ENCODE assay signal across 1 cellular context in the genomic region with DNA sequence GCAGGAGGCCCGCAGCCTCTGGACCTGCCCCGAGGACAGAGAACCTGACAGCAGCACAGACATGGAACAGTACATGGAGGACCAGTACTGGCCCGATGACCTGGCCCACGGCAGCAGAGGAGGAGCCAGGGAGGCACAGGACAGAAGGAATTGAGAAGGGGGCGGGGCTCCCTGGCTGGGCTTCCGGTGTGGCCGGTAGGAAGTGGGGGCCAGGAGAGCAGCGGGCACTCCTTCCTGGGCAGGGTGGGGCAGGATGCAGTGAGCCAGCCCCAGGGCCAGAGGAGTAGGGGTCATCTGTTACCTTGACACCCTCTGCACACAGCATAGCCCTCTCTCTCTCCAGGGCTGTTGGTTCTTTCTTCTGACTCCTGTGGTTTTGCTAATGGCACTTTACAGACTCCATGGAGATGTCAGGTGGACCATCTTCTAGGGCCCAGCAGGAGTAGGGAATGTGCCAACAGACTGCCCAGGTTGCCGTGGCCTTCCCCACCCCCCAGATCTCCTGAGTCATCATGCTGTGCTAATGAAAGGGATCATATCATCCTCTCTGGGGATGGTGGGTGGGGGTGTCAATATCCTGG.
A peak's percentile ranks its signal among the peaks of the same experiment; 100 is the strongest.
TF ChIP-seq lines count a peak whose summit lies in the region.

No MANE protein-coding gene starts in this region.

TF ChIP-seq in K562, 482 proteins besides CTCF, POLR2A, EP300 and RAD21:
- TF ChIP-seq POLR3A (IDR thresholded peaks at IDR 0.05; ENCODE audit: borderline replicate concordance, extremely low read depth, insufficient read depth, insufficient read length) (no peak), ZNF324 (CRISPR knock-in tag; IDR thresholded peaks at IDR 0.05) (no peak), NRF1 (conservative IDR thresholded peaks at IDR 0.05 in 1 of 2, IDR thresholded peaks at IDR 0.05 in 1 of 2) (no peak), SUPT5H (IDR thresholded peaks at IDR 0.05) (0 out of 2 replicates have a peak, but pooled peaks have one; percentile 10), NR3C1 (CRISPR knock-in tag; IDR thresholded peaks at IDR 0.05) (no peak), HMGN3 (IDR thresholded peaks at IDR 0.05; ENCODE audit: borderline replicate concordance, extremely low read depth, insufficient read length, low read depth, low read length) (no peak), PBX2 (CRISPR knock-in tag; IDR thresholded peaks at IDR 0.05; ENCODE audit: low read depth) (no peak), PBX2 (tag; conservative IDR thresholded peaks at IDR 0.05; ENCODE audit: low read depth) (no peak), NFE2 (IDR thresholded peaks at IDR 0.05; ENCODE audit: low read depth) (peak; percentile 23; the same call in 1 of the 2 replicates), POLR2G (IDR thresholded peaks at IDR 0.05; ENCODE audit: low read depth, low read length) (peak; percentile 52; the same call in 1 of the 2 replicates), HDAC6 (IDR thresholded peaks at IDR 0.05; ENCODE audit: low read depth, low read length) (no peak), PHF20 (IDR thresholded peaks at IDR 0.05; ENCODE audit: partially characterized antibody) (no peak), RBFOX2 (IDR thresholded peaks at IDR 0.05; ENCODE audit: low read depth, low read length) (peak; percentile 30; the same call in 1 of the 2 replicates), RBM17 (IDR thresholded peaks at IDR 0.05; ENCODE audit: borderline replicate concordance, low read depth, low read length) (no peak), TFAP4 (CRISPR knock-in tag; IDR thresholded peaks at IDR 0.05; ENCODE audit: borderline replicate concordance) (no peak), CREB5 (CRISPR knock-in tag; IDR thresholded peaks at IDR 0.05) (no peak), NR1H2 (CRISPR knock-in tag; IDR thresholded peaks at IDR 0.05) (no peak)
- TF ChIP-seq, protein P1, sequence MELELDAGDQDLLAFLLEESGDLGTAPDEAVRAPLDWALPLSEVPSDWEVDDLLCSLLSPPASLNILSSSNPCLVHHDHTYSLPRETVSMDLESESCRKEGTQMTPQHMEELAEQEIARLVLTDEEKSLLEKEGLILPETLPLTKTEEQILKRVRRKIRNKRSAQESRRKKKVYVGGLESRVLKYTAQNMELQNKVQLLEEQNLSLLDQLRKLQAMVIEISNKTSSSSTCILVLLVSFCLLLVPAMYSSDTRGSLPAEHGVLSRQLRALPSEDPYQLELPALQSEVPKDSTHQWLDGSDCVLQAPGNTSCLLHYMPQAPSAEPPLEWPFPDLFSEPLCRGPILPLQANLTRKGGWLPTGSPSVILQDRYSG (tag; conservative IDR thresholded peaks at IDR 0.05; ENCODE audit: low read depth) = no peak
